12 cellular contexts compared by ENCODE assay signal in the genomic region with DNA sequence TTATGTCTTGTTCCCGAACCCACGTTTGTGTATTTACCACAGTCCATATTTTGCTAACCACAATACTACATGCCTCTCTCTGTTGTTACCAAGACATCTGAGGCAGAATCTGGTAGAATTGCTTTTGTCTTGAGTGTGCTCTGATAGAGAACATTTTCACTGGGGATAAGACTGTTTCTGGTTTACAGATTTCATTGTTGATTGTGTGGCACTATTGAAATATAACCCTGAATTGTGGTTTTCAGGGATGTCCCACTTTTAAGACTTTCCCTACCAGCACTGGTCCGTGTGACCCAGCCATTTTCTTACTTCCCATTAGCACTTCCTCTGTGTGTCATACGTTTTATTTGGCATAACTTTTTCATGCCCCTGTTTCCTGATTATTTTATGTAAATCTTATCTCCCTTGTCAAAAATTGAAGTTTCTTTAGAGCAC. TPM values are rescaled to one million over a fixed set of nuclear protein-coding genes. Genes with fewer than 3 reads are reported as not detected.
DNase-seq lines count a peak whose midpoint lies in the region; ATAC-seq and TF ChIP-seq lines count a peak whose summit lies in the region.
"Had no signal": no experiment of that assay in that cellular context is flagged by ENCODE, and none has a peak within 500 bp of the region (broad histone marks: within the 10 kb centered on the region; RNA-seq: fewer than 3 reads in every experiment).

No MANE protein-coding gene starts in this region.

- H3K27ac ChIP-seq in left lung: peak overlapping the region in 1 of 2 donors; percentile 71

- H3K27ac Mint-ChIP-seq in CD14-positive monocyte (peak overlapping the region; percentile 83 to 90 (median 88)), HFFc6 (peak overlapping the region; percentile 47)
- no peak overlapping the region for H3K27ac Mint-ChIP-seq in activated T-cell treated with anti-CD3 and anti-CD28 coated beads, Interleukin-2, amount 50 U/mL, for 72 hours
- H3K27ac Mint-ChIP-seq: activated CD4-positive, alpha-beta T cell treated with anti-CD3 and anti-CD28 coated beads for 36 hours had no signal

- no peak overlapping the region for H3K4me3 ChIP-seq in left lung

- no peak for DNase-seq in CD14-positive monocyte (ENCODE audit: low spot score)
- no peak for DNase-seq in HFFc6
- peak; percentile 9 for DNase-seq in UCSD-AML1 (lab: John Stamatoyannopoulos, UW; ENCODE audit: unreplicated experiment)
- no peak for DNase-seq in left lung
- DNase-seq in iPS-NIHi7 (ENCODE audit: extremely low spot score): no peak
- DNase-seq in activated CD8-positive, alpha-beta memory T cell treated with anti-CD3 and anti-CD28 coated beads, Interleukin-2, amount 50 U/mL, for 4 hours: no peak
- DNase-seq in activated T-cell treated with anti-CD3 and anti-CD28 coated beads, Interleukin-2, amount 50 U/mL, for 72 hours: no peak
- DNase-seq in head of caudate nucleus: no peak
- DNase-seq: activated CD4-positive, alpha-beta T cell treated with anti-CD3 and anti-CD28 coated beads for 36 hours; Calu3; kidney; NCI-H524 had no signal

- H3K4me3 Mint-ChIP-seq in CD14-positive monocyte: peak overlapping the region in 1 of 2 donors; percentile 71
- H3K4me3 Mint-ChIP-seq in HFFc6: no peak overlapping the region
- H3K4me3 Mint-ChIP-seq in activated T-cell treated with anti-CD3 and anti-CD28 coated beads, Interleukin-2, amount 50 U/mL, for 72 hours: peak overlapping the region in 1 of 2 donors; percentile 13
- H3K4me3 Mint-ChIP-seq: activated CD4-positive, alpha-beta T cell treated with anti-CD3 and anti-CD28 coated beads for 36 hours had no signal

- peak; percentile 47 for ATAC-seq in left lung
- ATAC-seq in activated T-cell treated with anti-CD3 and anti-CD28 coated beads, Interleukin-2, amount 50 U/mL, for 72 hours (replicated peaks in 1 of 2): no peak
- ATAC-seq: activated CD4-positive, alpha-beta T cell treated with anti-CD3 and anti-CD28 coated beads for 36 hours had no signal

- no peaks in the 10 kb centered on the region for H3K36me3 ChIP-seq in left lung

- H3K4me1 ChIP-seq in left lung: peaks cover 10 to 38% of the 10 kb centered on the region in 2 donors

- no peak for TF ChIP-seq CTCF in CD14-positive monocyte (IDR thresholded peaks at IDR 0.05)
- no peak for TF ChIP-seq CTCF in HFFc6 (IDR thresholded peaks at IDR 0.05)
- TF ChIP-seq CTCF in left lung (IDR thresholded peaks at IDR 0.05): no peak

- no peaks in the 10 kb centered on the region for H3K27me3 ChIP-seq in left lung

- H3K27me3 Mint-ChIP-seq in CD14-positive monocyte (ENCODE audit: low read depth in 3 of 3): no peaks in the 10 kb centered on the region
- H3K27me3 Mint-ChIP-seq in HFFc6 (ENCODE audit: insufficient read depth): no peaks in the 10 kb centered on the region
- no peaks in the 10 kb centered on the region for H3K27me3 Mint-ChIP-seq in activated T-cell treated with anti-CD3 and anti-CD28 coated beads, Interleukin-2, amount 50 U/mL, for 72 hours (ENCODE audit: low read depth)
- H3K27me3 Mint-ChIP-seq: activated CD4-positive, alpha-beta T cell treated with anti-CD3 and anti-CD28 coated beads for 36 hours had no signal

- intact Hi-C loops in CD14-positive monocyte (cut with micrococcal nuclease) (no loop called here), left lung (cut with DNase I) (no loop called here), head of caudate nucleus (cut with DNase I) (no loop called here)

- H3K9me3 Mint-ChIP-seq in CD14-positive monocyte: no peaks in the 10 kb centered on the region
- no peaks in the 10 kb centered on the region for H3K9me3 Mint-ChIP-seq in HFFc6
- H3K9me3 Mint-ChIP-seq in activated T-cell treated with anti-CD3 and anti-CD28 coated beads, Interleukin-2, amount 50 U/mL, for 72 hours: no peaks in the 10 kb centered on the region

- H3K36me3 Mint-ChIP-seq in CD14-positive monocyte (peaks cover 0 to 2% of the 10 kb centered on the region in 2 donors), HFFc6 (ENCODE audit: low read depth) (peaks cover 7% of the 10 kb centered on the region; the same call in 1 of the 2 replicates)
- H3K36me3 Mint-ChIP-seq in activated T-cell treated with anti-CD3 and anti-CD28 coated beads, Interleukin-2, amount 50 U/mL, for 72 hours (ENCODE audit: insufficient read depth in 2 of 2): peaks cover 3 to 16% of the 10 kb centered on the region in 2 donors

- H3K9me3 ChIP-seq in left lung: no peaks in the 10 kb centered on the region

- H3K4me1 Mint-ChIP-seq in CD14-positive monocyte (peaks cover 54% of the 10 kb centered on the region), HFFc6 (ENCODE audit: low read depth) (peaks cover 47% of the 10 kb centered on the region)
- H3K4me1 Mint-ChIP-seq in activated T-cell treated with anti-CD3 and anti-CD28 coated beads, Interleukin-2, amount 50 U/mL, for 72 hours (ENCODE audit: low read depth): peaks cover 56% of the 10 kb centered on the region

RNA-seq across cellular contexts. Expression of gene NCOA7, which starts 12.2 kb away (rescaled TPM):
- 10 to 100 TPM in 1 of 2 donors, 1 to 10 TPM in 1; 8.3 to 21.9 TPM for polyA plus RNA-seq in CD14-positive monocyte
- total RNA-seq in HFFc6 (2021; fragmentation: NEBNext Ultra II Directional; extraction: Animal tissue kit (Norgen Biotek cat#: 25700)): 10 to 100 TPM; 27.1 to 29.3 (median 28.6) TPM
- 10 to 100 TPM; 52.8 to 94.3 TPM for total RNA-seq in left lung
- 10 to 100 TPM; 59.6 to 69.1 TPM for total RNA-seq in activated T-cell treated with anti-CD3 and anti-CD28 coated beads, Interleukin-2, amount 50 U/mL, for 72 hours

RNA-seq across cellular contexts. Expression of gene HEY2, which starts 53.5 kb away (rescaled TPM):
- not detected for polyA plus RNA-seq in CD14-positive monocyte
- not detected for total RNA-seq in HFFc6 (2021; fragmentation: NEBNext Ultra II Directional; extraction: Animal tissue kit (Norgen Biotek cat#: 25700))
- total RNA-seq in left lung: 1 to 10 TPM; 1.4 to 3.6 TPM
- under 1 TPM in 1 of 2 donors, not detected in 1; 0.12 TPM for total RNA-seq in activated T-cell treated with anti-CD3 and anti-CD28 coated beads, Interleukin-2, amount 50 U/mL, for 72 hours
- total RNA-seq: activated CD4-positive, alpha-beta T cell treated with anti-CD3 and anti-CD28 coated beads for 36 hours had no signal
